Comparison of ENCODE assay signal across 1 cellular context in genomic region chr14:60720391-60720790, GRCh38.
TF ChIP-seq lines count a peak whose summit lies in the region.

No MANE protein-coding gene starts in this region.

TF ChIP-seq in H1, 55 proteins besides CTCF, POLR2A, EP300 and RAD21:
- TF ChIP-seq GTF2F1 (IDR thresholded peaks at IDR 0.05; ENCODE audit: borderline replicate concordance, low read depth, low read length) (no peak), TEAD4 (IDR thresholded peaks at IDR 0.05; ENCODE audit: low read depth, low read length) (no peak), HDAC6 (IDR thresholded peaks at IDR 0.05; ENCODE audit: low read depth, low read length) (no peak), TAF7 (optimal IDR thresholded peaks at IDR 0.05; ENCODE audit: borderline replicate concordance, low read depth, low read length) (no peak), BCL11A (IDR thresholded peaks at IDR 0.05; ENCODE audit: low read depth in 2 of 2, low read length in 2 of 2) (no peak)
